Comparison of ENCODE assay signal across 20 cellular contexts in the genomic region with DNA sequence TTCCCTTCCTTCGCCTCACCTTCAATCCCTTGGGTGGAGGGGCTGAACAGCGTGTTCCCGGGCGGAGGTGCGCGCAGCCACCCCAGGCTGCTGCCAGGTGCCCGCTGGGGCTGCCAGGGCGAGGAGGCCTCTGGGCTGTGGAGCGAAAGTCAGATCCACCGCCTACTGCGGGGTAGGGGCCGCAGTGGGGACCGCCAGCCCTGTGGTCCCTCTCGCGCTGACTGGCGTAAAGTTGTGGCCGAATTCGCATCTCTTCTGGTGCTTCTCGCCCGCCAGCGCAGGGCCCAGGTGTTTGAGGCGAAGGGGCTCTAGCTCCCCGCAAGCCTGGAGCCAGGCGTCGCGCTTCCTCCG. TPM values are rescaled to one million over a fixed set of nuclear protein-coding genes. Genes with fewer than 3 reads are reported as not detected.
DNase-seq lines count a peak whose midpoint lies in the region; ATAC-seq and TF ChIP-seq lines count a peak whose summit lies in the region.
"Had no signal": no experiment of that assay in that cellular context is flagged by ENCODE, and none has a peak within 500 bp of the region (broad histone marks: within the 10 kb centered on the region; RNA-seq: fewer than 3 reads in every experiment).

No MANE protein-coding gene starts in this region.

- TF ChIP-seq CTCF in Caco-2 (IDR thresholded peaks at IDR 0.05; ENCODE audit: insufficient read depth in 1 of 2, low read depth in 1 of 2, low read length in 1 of 2, severe bottlenecking in 1 of 2, unreplicated experiment in 1 of 2) = no peak
- no peak for TF ChIP-seq CTCF in WTC11 (IDR thresholded peaks at IDR 0.05)
- no peak for TF ChIP-seq CTCF in esophagus squamous epithelium (IDR thresholded peaks at IDR 0.05)
- TF ChIP-seq CTCF in neural crest cell (conservative IDR thresholded peaks at IDR 0.05) = no peak

- no peaks in the 10 kb centered on the region for H3K36me3 Mint-ChIP-seq in Caco-2 (ENCODE audit: insufficient read depth, unreplicated experiment)
- no peaks in the 10 kb centered on the region for H3K36me3 Mint-ChIP-seq in WTC11
- H3K36me3 Mint-ChIP-seq in neural crest cell (ENCODE audit: low read depth) = no peaks in the 10 kb centered on the region

- no TSS peak for BruUV-seq in Caco-2 (replicated peaks; lab: Mats Ljungman, UMichigan)

- POLR2A ChIA-PET in Caco-2 (lab: Charles Lee) (no interaction called here), WTC11 (lab: Charles Lee) (interaction anchor here (0.5 kb wide), 1 partner anchor 108 kb away, joined by 4 read pairs; a partner anchor contains a TSS)

- H3K4me1 Mint-ChIP-seq in Caco-2 (ENCODE audit: low read depth, unreplicated experiment) (peaks cover 29% of the 10 kb centered on the region), WTC11 (peaks cover 29% of the 10 kb centered on the region), neural crest cell (no peaks in the 10 kb centered on the region)

- H3K27me3 ChIP-seq in Caco-2 (replicated peaks; ENCODE audit: control insufficient read depth, insufficient read depth, low read length) (no peaks in the 10 kb centered on the region), esophagus squamous epithelium (peaks cover 0 to 85% (median 2%) of the 10 kb centered on the region in 4 donors)
- H3K27me3 ChIP-seq: ascending aorta had no signal

- H3K4me3 Mint-ChIP-seq in Caco-2 (ENCODE audit: unreplicated experiment) (peak overlapping the region; percentile 55), WTC11 (peak overlapping the region; percentile 54), neural crest cell (peak overlapping the region; percentile 45)
- H3K4me3 Mint-ChIP-seq: activated CD4-positive, alpha-beta memory T cell treated with anti-CD3 and anti-CD28 coated beads, Interleukin-2, amount 10 ng/mL, durations not matched to agents 7 days and 5 days had no signal

- peak; percentile 32 for ATAC-seq in WTC11
- ATAC-seq in HG02840 (IDR thresholded peaks at IDR 0.05; ENCODE audit: low FRiP score, unreplicated experiment) = no peak
- no peak for ATAC-seq in GM19023 (IDR thresholded peaks at IDR 0.05; ENCODE audit: unreplicated experiment)
- ATAC-seq: gastroesophageal sphincter had no signal

- no peak for TF ChIP-seq POLR2A in esophagus squamous epithelium (IDR thresholded peaks at IDR 0.05)

- DNase-seq in Caco-2 (no peak), WTC11 (ENCODE audit: low spot score) (peak; percentile 40), esophagus squamous epithelium (lab: John Stamatoyannopoulos, UW) (no peak), neural crest cell (ENCODE audit: low read depth, low spot score) (no peak), head of caudate nucleus (no peak)
- DNase-seq in stimulated activated CD4-positive, alpha-beta T cell treated with anti-CD3 and anti-CD28 coated beads, Interleukin-1b, Interleukin-23, amount 100 ng/mL, for 48 hours = no peak
- DNase-seq: activated CD4-positive, alpha-beta memory T cell treated with anti-CD3 and anti-CD28 coated beads, Interleukin-2, amount 10 ng/mL, durations not matched to agents 7 days and 5 days; activated effector memory CD4-positive, alpha-beta T cell treated with anti-CD3 and anti-CD28 coated beads, Interleukin-2, amount 50 U/mL, for 16 hours; cortex of kidney; NCI-H1436 treated with DMSO at 0.1 percent for 48 hours; NCI-H345; stimulated activated CD4-positive, alpha-beta T cell treated with anti-CD3 and anti-CD28 coated beads, Interleukin-2, amount 100 ng/mL, for 24 hours; T-helper 1 cell had no signal

- intact Hi-C loops in Caco-2 (cut with micrococcal nuclease; ENCODE audit: unreplicated experiment) = no loop called here
- intact Hi-C loops in esophagus squamous epithelium (cut with DNase I) = no loop called here
- intact Hi-C loops in head of caudate nucleus (cut with DNase I) = no loop called here

- no peaks in the 10 kb centered on the region; the same call in none of the 2 replicates for H3K4me1 ChIP-seq in Caco-2
- peaks cover 3 to 87% (median 8%) of the 10 kb centered on the region in 3 donors for H3K4me1 ChIP-seq in esophagus squamous epithelium
- H3K4me1 ChIP-seq: ascending aorta had no signal

- H3K9me3 Mint-ChIP-seq in Caco-2 (ENCODE audit: unreplicated experiment) (no peaks in the 10 kb centered on the region), WTC11 (no peaks in the 10 kb centered on the region), neural crest cell (no peaks in the 10 kb centered on the region)
- H3K9me3 Mint-ChIP-seq: activated CD4-positive, alpha-beta memory T cell treated with anti-CD3 and anti-CD28 coated beads, Interleukin-2, amount 10 ng/mL, durations not matched to agents 7 days and 5 days had no signal

- H3K36me3 ChIP-seq in Caco-2 (ENCODE audit: control insufficient read depth, insufficient read depth, low read length) (no peaks in the 10 kb centered on the region), esophagus squamous epithelium (no peaks in the 10 kb centered on the region)
- H3K36me3 ChIP-seq: ascending aorta, gastroesophageal sphincter, neutrophil had no signal

- WGBS in esophagus squamous epithelium, 2 donors = 22 to 34% methylated on average over 9 to 14 of the region's 27 CpGs

- H3K9me3 ChIP-seq in Caco-2 (no peaks in the 10 kb centered on the region), esophagus squamous epithelium (no peaks in the 10 kb centered on the region)
- H3K9me3 ChIP-seq: ascending aorta, gastroesophageal sphincter, neutrophil had no signal

- peak overlapping the region; percentile 68 to 96 (median 81) for H3K27ac ChIP-seq in esophagus squamous epithelium
- H3K27ac ChIP-seq: ascending aorta, gastroesophageal sphincter, neutrophil had no signal

- H3K27ac Mint-ChIP-seq in Caco-2 (ENCODE audit: unreplicated experiment) (no peak overlapping the region), WTC11 (no peak overlapping the region), neural crest cell (ENCODE audit: unreplicated experiment) (peak overlapping the region; percentile 58)
- H3K27ac Mint-ChIP-seq: activated CD4-positive, alpha-beta memory T cell treated with anti-CD3 and anti-CD28 coated beads, Interleukin-2, amount 10 ng/mL, durations not matched to agents 7 days and 5 days had no signal

- H3K4me3 ChIP-seq in Caco-2 (ENCODE audit: low read depth, low read length) (no peak overlapping the region), esophagus squamous epithelium (peak overlapping the region; percentile 33 to 60 (median 48))
- H3K4me3 ChIP-seq: ascending aorta, lung had no signal

- H3K27me3 Mint-ChIP-seq in Caco-2 (ENCODE audit: insufficient read depth, unreplicated experiment) = no peaks in the 10 kb centered on the region
- peaks cover 100% of the 10 kb centered on the region for H3K27me3 Mint-ChIP-seq in WTC11 (ENCODE audit: low read depth)
- H3K27me3 Mint-ChIP-seq in neural crest cell (ENCODE audit: low read depth) = peaks cover 100% of the 10 kb centered on the region

- CTCF ChIA-PET in Caco-2 (lab: Charles Lee) (no interaction called here), WTC11 (lab: Charles Lee) (interaction anchor here (0.9 to 1.0 kb wide), 2 partner anchors 8 to 14 kb away, joined by 4 to 9 read pairs; no protein-coding TSS in a partner anchor)

TF ChIP-seq in WTC11, 78 proteins besides CTCF, POLR2A, EP300 and RAD21:
- TF ChIP-seq, protein P1, sequence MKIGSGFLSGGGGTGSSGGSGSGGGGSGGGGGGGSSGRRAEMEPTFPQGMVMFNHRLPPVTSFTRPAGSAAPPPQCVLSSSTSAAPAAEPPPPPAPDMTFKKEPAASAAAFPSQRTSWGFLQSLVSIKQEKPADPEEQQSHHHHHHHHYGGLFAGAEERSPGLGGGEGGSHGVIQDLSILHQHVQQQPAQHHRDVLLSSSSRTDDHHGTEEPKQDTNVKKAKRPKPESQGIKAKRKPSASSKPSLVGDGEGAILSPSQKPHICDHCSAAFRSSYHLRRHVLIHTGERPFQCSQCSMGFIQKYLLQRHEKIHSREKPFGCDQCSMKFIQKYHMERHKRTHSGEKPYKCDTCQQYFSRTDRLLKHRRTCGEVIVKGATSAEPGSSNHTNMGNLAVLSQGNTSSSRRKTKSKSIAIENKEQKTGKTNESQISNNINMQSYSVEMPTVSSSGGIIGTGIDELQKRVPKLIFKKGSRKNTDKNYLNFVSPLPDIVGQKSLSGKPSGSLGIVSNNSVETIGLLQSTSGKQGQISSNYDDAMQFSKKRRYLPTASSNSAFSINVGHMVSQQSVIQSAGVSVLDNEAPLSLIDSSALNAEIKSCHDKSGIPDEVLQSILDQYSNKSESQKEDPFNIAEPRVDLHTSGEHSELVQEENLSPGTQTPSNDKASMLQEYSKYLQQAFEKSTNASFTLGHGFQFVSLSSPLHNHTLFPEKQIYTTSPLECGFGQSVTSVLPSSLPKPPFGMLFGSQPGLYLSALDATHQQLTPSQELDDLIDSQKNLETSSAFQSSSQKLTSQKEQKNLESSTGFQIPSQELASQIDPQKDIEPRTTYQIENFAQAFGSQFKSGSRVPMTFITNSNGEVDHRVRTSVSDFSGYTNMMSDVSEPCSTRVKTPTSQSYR (CRISPR knock-in tag; IDR thresholded peaks at IDR 0.05) = no peak
- no peak for TF ChIP-seq SMAD4 (CRISPR knock-in tag; IDR thresholded peaks at IDR 0.05)
- no peak for TF ChIP-seq KAT7 (CRISPR knock-in tag; IDR thresholded peaks at IDR 0.05; ENCODE audit: borderline replicate concordance)
- TF ChIP-seq GRHL2 (CRISPR knock-in tag; IDR thresholded peaks at IDR 0.05; ENCODE audit: insufficient replicate concordance, severe bottlenecking) = no peak

RNA-seq across cellular contexts. Expression of a gene that starts 6.9 kb away (rescaled TPM):
- 2.9 and 4.1 TPM in 2 replicates for total RNA-seq in Caco-2 (2022)
- 0.14 to 0.46 TPM (median 0.30 TPM) in 3 replicates for total RNA-seq in WTC11 (2021)
- 1 to 10 TPM; 1.1 to 3.1 (median 1.3) TPM for total RNA-seq in esophagus squamous epithelium
- total RNA-seq in neural crest cell = 5.6 and 8.3 TPM in 2 replicates
- total RNA-seq: temporal lobe had no signal

RNA-seq across cellular contexts. Expression of a gene that starts 13.9 kb away (rescaled TPM):
- 3.4 and 3.6 TPM in 2 replicates for total RNA-seq in Caco-2 (2022)
- not detected in 3 replicates for total RNA-seq in WTC11 (2021)
- 1 to 10 TPM in 1 of 4 donors, under 1 TPM in 1, not detected in 2; 0.31 to 1.1 TPM for total RNA-seq in esophagus squamous epithelium
- 3.5 and 3.8 TPM in 2 replicates for total RNA-seq in neural crest cell
- total RNA-seq: activated CD4-positive, alpha-beta memory T cell treated with anti-CD3 and anti-CD28 coated beads, Interleukin-2, amount 10 ng/mL, durations not matched to agents 7 days and 5 days; ascending aorta; temporal lobe had no signal

RNA-seq across cellular contexts. Expression of a gene that starts 18.5 kb away (rescaled TPM):
- total RNA-seq in Caco-2 (2022) (10.2 and 12.1 TPM in 2 replicates), WTC11 (2021) (not detected in 3 replicates), esophagus squamous epithelium (1 to 10 TPM in 1 of 4 donors, under 1 TPM in 2, not detected in 1; 0.21 to 1.1 (median 0.30) TPM), neural crest cell (10.7 and 11.0 TPM in 2 replicates)
- total RNA-seq: activated CD4-positive, alpha-beta memory T cell treated with anti-CD3 and anti-CD28 coated beads, Interleukin-2, amount 10 ng/mL, durations not matched to agents 7 days and 5 days; temporal lobe had no signal

RNA-seq across cellular contexts. Expression of a gene that starts 38.0 kb away (rescaled TPM):
- total RNA-seq in Caco-2 (2022) (10.8 and 11.3 TPM in 2 replicates), WTC11 (2021) (not detected in 3 replicates), esophagus squamous epithelium (under 1 TPM in 1 of 4 donors, not detected in 3; 0.70 TPM), neural crest cell (4.5 and 4.8 TPM in 2 replicates)
- total RNA-seq: activated CD4-positive, alpha-beta memory T cell treated with anti-CD3 and anti-CD28 coated beads, Interleukin-2, amount 10 ng/mL, durations not matched to agents 7 days and 5 days; lung; temporal lobe had no signal

RNA-seq across cellular contexts. Expression of a gene that starts 46.8 kb away (rescaled TPM):
- total RNA-seq in Caco-2 (2022) = 2.9 and 3.1 TPM in 2 replicates
- not detected in 3 replicates for total RNA-seq in WTC11 (2021)
- 1 to 10 TPM in 1 of 4 donors, not detected in 3; 1.5 TPM for total RNA-seq in esophagus squamous epithelium
- 5.6 and 6.3 TPM in 2 replicates for total RNA-seq in neural crest cell
- total RNA-seq: activated CD4-positive, alpha-beta memory T cell treated with anti-CD3 and anti-CD28 coated beads, Interleukin-2, amount 10 ng/mL, durations not matched to agents 7 days and 5 days; gastroesophageal sphincter; lung; temporal lobe had no signal
